ENCODE assay signal across 10 cellular contexts in genomic region chr10:110841767-110842267, GRCh38. TPM values are rescaled to one million over a fixed set of nuclear protein-coding genes. Genes with fewer than 3 reads are reported as not detected.
DNase-seq lines count a peak whose midpoint lies in the region; ATAC-seq and TF ChIP-seq lines count a peak whose summit lies in the region.
"Had no signal": no experiment of that assay in that cellular context is flagged by ENCODE, and none has a peak within 500 bp of the region (broad histone marks: within the 10 kb centered on the region; RNA-seq: fewer than 3 reads in every experiment).

No MANE protein-coding gene starts in this region.

- H3K36me3 Mint-ChIP-seq in T-helper 2 cell treated with Interferon-gamma antibody and Interleukin-4, amounts not matched to agents 5 μg/mL and 100 μg/mL, for 36 hours (ENCODE audit: low read depth): peaks cover 2% of the 10 kb centered on the region
- H3K36me3 Mint-ChIP-seq in progenitor cell of endocrine pancreas (ENCODE audit: insufficient read depth): no peaks in the 10 kb centered on the region
- H3K36me3 Mint-ChIP-seq in activated CD8-positive, alpha-beta memory T cell treated with anti-CD3 and anti-CD28 coated beads, Interleukin-2, amount 10 ng/mL, durations not matched to agents 7 days and 5 days: peaks cover 2% of the 10 kb centered on the region

- CTCF ChIA-PET in activated CD8-positive, alpha-beta memory T cell treated with anti-CD3 and anti-CD28 coated beads, Interleukin-2, amount 10 ng/mL, durations not matched to agents 7 days and 5 days (lab: Charles Lee): interaction anchor here (1.4 to 5.5 kb wide), 2 partner anchors 19 to 39 kb away, joined by 3 to 24 read pairs; no protein-coding TSS in a partner anchor

- TF ChIP-seq CTCF in progenitor cell of endocrine pancreas (IDR thresholded peaks at IDR 0.05; ENCODE audit: unreplicated experiment): no peak

- H3K9me3 Mint-ChIP-seq in T-helper 2 cell treated with Interferon-gamma antibody and Interleukin-4, amounts not matched to agents 5 μg/mL and 100 μg/mL, for 36 hours: no peaks in the 10 kb centered on the region
- no peaks in the 10 kb centered on the region for H3K9me3 Mint-ChIP-seq in progenitor cell of endocrine pancreas (ENCODE audit: low read depth)
- H3K9me3 Mint-ChIP-seq in activated CD8-positive, alpha-beta memory T cell treated with anti-CD3 and anti-CD28 coated beads, Interleukin-2, amount 10 ng/mL, durations not matched to agents 7 days and 5 days (ENCODE audit: low read depth): no peaks in the 10 kb centered on the region

- no peaks in the 10 kb centered on the region for H3K27me3 Mint-ChIP-seq in T-helper 2 cell treated with Interferon-gamma antibody and Interleukin-4, amounts not matched to agents 5 μg/mL and 100 μg/mL, for 36 hours (ENCODE audit: low read depth)
- H3K27me3 Mint-ChIP-seq in progenitor cell of endocrine pancreas: no peaks in the 10 kb centered on the region
- no peaks in the 10 kb centered on the region for H3K27me3 Mint-ChIP-seq in activated CD8-positive, alpha-beta memory T cell treated with anti-CD3 and anti-CD28 coated beads, Interleukin-2, amount 10 ng/mL, durations not matched to agents 7 days and 5 days

- peak overlapping the region; percentile 18 for H3K4me3 Mint-ChIP-seq in T-helper 2 cell treated with Interferon-gamma antibody and Interleukin-4, amounts not matched to agents 5 μg/mL and 100 μg/mL, for 36 hours
- H3K4me3 Mint-ChIP-seq in progenitor cell of endocrine pancreas (ENCODE audit: low read depth): no peak overlapping the region
- H3K4me3 Mint-ChIP-seq in activated CD8-positive, alpha-beta memory T cell treated with anti-CD3 and anti-CD28 coated beads, Interleukin-2, amount 10 ng/mL, durations not matched to agents 7 days and 5 days: no peak overlapping the region

- peak overlapping the region; percentile 29 for H3K27ac Mint-ChIP-seq in T-helper 2 cell treated with Interferon-gamma antibody and Interleukin-4, amounts not matched to agents 5 μg/mL and 100 μg/mL, for 36 hours
- H3K27ac Mint-ChIP-seq in progenitor cell of endocrine pancreas: peak overlapping the region; percentile 83
- no peak overlapping the region for H3K27ac Mint-ChIP-seq in activated CD8-positive, alpha-beta memory T cell treated with anti-CD3 and anti-CD28 coated beads, Interleukin-2, amount 10 ng/mL, durations not matched to agents 7 days and 5 days

- H3K4me1 Mint-ChIP-seq in T-helper 2 cell treated with Interferon-gamma antibody and Interleukin-4, amounts not matched to agents 5 μg/mL and 100 μg/mL, for 36 hours (ENCODE audit: low read depth): peaks cover 41% of the 10 kb centered on the region
- H3K4me1 Mint-ChIP-seq in progenitor cell of endocrine pancreas (ENCODE audit: low read depth): peaks cover 46% of the 10 kb centered on the region
- H3K4me1 Mint-ChIP-seq in activated CD8-positive, alpha-beta memory T cell treated with anti-CD3 and anti-CD28 coated beads, Interleukin-2, amount 10 ng/mL, durations not matched to agents 7 days and 5 days: peaks cover 31% of the 10 kb centered on the region

- DNase-seq in T-helper 2 cell treated with Interferon-gamma antibody and Interleukin-4, amounts not matched to agents 5 μg/mL and 100 μg/mL, for 36 hours (ENCODE audit: low spot score): no peak
- no peak for DNase-seq in T-helper 2 cell
- no peak for DNase-seq in progenitor cell of endocrine pancreas (ENCODE audit: low spot score, unreplicated experiment)
- DNase-seq in HPDE6-E6E7 (ENCODE audit: extremely low spot score): no peak
- no peak for DNase-seq in NCI-H526 treated with DMSO at 0.1 percent for 48 hours (lab: John Stamatoyannopoulos, UW)
- no peak for DNase-seq in activated CD8-positive, alpha-beta memory T cell treated with anti-CD3 and anti-CD28 coated beads, Interleukin-2, amount 10 ng/mL, durations not matched to agents 7 days and 5 days
- DNase-seq: caudate nucleus; stimulated activated CD4-positive, alpha-beta T cell treated with anti-CD3 and anti-CD28 coated beads, Interleukin-2, amount 100 ng/mL, for 24 hours had no signal

- peak; percentile 77 for ATAC-seq in GM21576 (IDR thresholded peaks at IDR 0.05; ENCODE audit: unreplicated experiment)
- peak; percentile 64 for ATAC-seq in HG03469 (IDR thresholded peaks at IDR 0.05; ENCODE audit: unreplicated experiment)
- no peak for ATAC-seq in activated CD8-positive, alpha-beta memory T cell treated with anti-CD3 and anti-CD28 coated beads, Interleukin-2, amount 10 ng/mL, durations not matched to agents 7 days and 5 days

RNA-seq across cellular contexts. Expression of gene PDCD4, which starts 29.9 kb away (rescaled TPM):
- 152 and 172 TPM in 2 replicates for total RNA-seq in progenitor cell of endocrine pancreas
- 100 to 1,000 TPM in 1 of 2 experiments, 10 to 100 TPM in 1; 74.0 to 115 TPM for total RNA-seq in activated CD8-positive, alpha-beta memory T cell treated with anti-CD3 and anti-CD28 coated beads, Interleukin-2, amount 10 ng/mL, durations not matched to agents 7 days and 5 days
